Comparison of ENCODE assay signal across 1 cellular context in genomic region chr3:20057612-20058180, GRCh38.
TF ChIP-seq lines count a peak whose summit lies in the region.

No MANE protein-coding gene starts in this region.

TF ChIP-seq in A549, 52 proteins besides CTCF, POLR2A, EP300 and RAD21 (continued from another document):
- TF ChIP-seq HES2 (IDR thresholded peaks at IDR 0.05), result no peak
- TF ChIP-seq RNF2 (IDR thresholded peaks at IDR 0.05; ENCODE audit: borderline replicate concordance, low read depth), result no peak
- no peak for TF ChIP-seq FOSB (CRISPR knock-in tag; IDR thresholded peaks at IDR 0.05)
- no peak for TF ChIP-seq EHF (CRISPR knock-in tag; IDR thresholded peaks at IDR 0.05)
- TF ChIP-seq PHF8 (IDR thresholded peaks at IDR 0.05; ENCODE audit: borderline replicate concordance, low read depth), result no peak
- no peak for TF ChIP-seq POLR2AphosphoS2 (conservative IDR thresholded peaks at IDR 0.05; ENCODE audit: low read length)
